In genomic region chr1:94532077-94532476, GRCh38 we compare ENCODE assay signal across 13 cellular contexts. TPM values are rescaled to one million over a fixed set of nuclear protein-coding genes. Genes with fewer than 3 reads are reported as not detected.
DNase-seq lines count a peak whose midpoint lies in the region; ATAC-seq and TF ChIP-seq lines count a peak whose summit lies in the region.
"Had no signal": no experiment of that assay in that cellular context is flagged by ENCODE, and none has a peak within 500 bp of the region (broad histone marks: within the 10 kb centered on the region; RNA-seq: fewer than 3 reads in every experiment).

No MANE protein-coding gene starts in this region.

- no peak overlapping the region for H3K4me3 Mint-ChIP-seq in osteocyte (ENCODE audit: unreplicated experiment)

- peak; percentile 34 for TF ChIP-seq CTCF in osteocyte (IDR thresholded peaks at IDR 0.05)

- H3K27ac Mint-ChIP-seq in osteocyte (ENCODE audit: unreplicated experiment), result no peak overlapping the region

- ATAC-seq in esophagus mucosa, result peak; percentile 38

- peaks cover 40% of the 10 kb centered on the region for H3K36me3 Mint-ChIP-seq in osteocyte (ENCODE audit: unreplicated experiment)

- no peaks in the 10 kb centered on the region for H3K27me3 Mint-ChIP-seq in osteocyte (ENCODE audit: unreplicated experiment)

- no peaks in the 10 kb centered on the region for H3K4me1 Mint-ChIP-seq in osteocyte (ENCODE audit: unreplicated experiment)

- DNase-seq in DMS 273 (lab: John Stamatoyannopoulos, UW; ENCODE audit: unreplicated experiment), result peak; percentile 29
- no peak for DNase-seq in DMS 273 treated with DMSO at 0.1 percent for 48 hours (lab: John Stamatoyannopoulos, UW)
- peak; percentile 44 for DNase-seq in RPMI7951 (ENCODE audit: low read depth)
- DNase-seq in osteocyte (ENCODE audit: extremely low spot score, unreplicated experiment), result no peak
- DNase-seq in NCI-H1436 treated with DMSO at 0.1 percent for 48 hours (lab: John Stamatoyannopoulos, UW), result no peak
- DNase-seq in medulla oblongata (ENCODE audit: extremely low spot score), result no peak
- no peak for DNase-seq in superior temporal gyrus (ENCODE audit: extremely low spot score)
- DNase-seq: activated CD4-positive, alpha-beta T cell treated with anti-CD3 and anti-CD28 coated beads, Interleukin-2, amount 50 U/mL, for 4 hours; DMS79 treated with DMSO at 0.1 percent for 48 hours; GOT3; NK-92 treated with Interleukin-12 subunit alpha and Interleukin-12 subunit beta, amount 100 ng/mL, for 24 hours; upper lobe of left lung had no signal

- no peaks in the 10 kb centered on the region for H3K9me3 Mint-ChIP-seq in osteocyte (ENCODE audit: unreplicated experiment)

RNA-seq across cellular contexts. Expression of gene F3, which starts 9.5 kb away (rescaled TPM):
- 76.5 and 84.8 TPM in 2 replicates for total RNA-seq in RPMI7951 (2014; rRNA removed; shearing (Covaris generic))
- total RNA-seq in esophagus mucosa, result 18.4 TPM
- total RNA-seq in osteocyte, result 11.2 and 12.1 TPM in 2 replicates

Comparison
In these comparisons a context has a peak if more than half of its experiments do, and no peak if none do; other contexts are left out.
1. DNase-seq: peak in DMS 273 (single experiment) and RPMI7951 (single experiment); none in DMS 273 treated with DMSO at 0.1 percent for 48 hours (single experiment), osteocyte (single experiment), NCI-H1436 treated with DMSO at 0.1 percent for 48 hours (single experiment), medulla oblongata (single experiment) and superior temporal gyrus (single experiment).